ENCODE assay signal across 1 cellular context in the genomic region with DNA sequence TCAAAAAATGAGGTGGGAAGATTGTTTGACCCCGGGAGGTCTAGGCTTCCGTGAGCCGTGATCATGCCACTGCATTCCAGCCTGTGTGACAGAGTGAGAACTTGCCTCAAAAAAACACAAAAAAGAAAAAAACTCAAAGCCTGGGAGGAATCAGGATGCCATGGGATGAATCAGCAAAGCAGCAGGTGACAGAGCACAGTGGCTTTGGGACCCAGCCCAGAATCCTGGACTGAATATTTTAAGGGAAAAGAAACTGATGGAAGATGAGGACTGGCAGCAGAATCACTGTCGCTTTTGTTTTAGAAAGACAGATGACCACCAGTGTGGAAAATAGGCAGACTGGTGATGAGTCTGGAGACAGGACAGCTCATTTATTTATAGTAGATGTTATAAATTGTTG.
TF ChIP-seq lines count a peak whose summit lies in the region.

No MANE protein-coding gene starts in this region.

TF ChIP-seq in HepG2, 621 proteins besides CTCF, POLR2A, EP300 and RAD21:
- no peak for TF ChIP-seq ZNF142 (CRISPR knock-in tag; IDR thresholded peaks at IDR 0.05)
- TF ChIP-seq, protein P1, sequence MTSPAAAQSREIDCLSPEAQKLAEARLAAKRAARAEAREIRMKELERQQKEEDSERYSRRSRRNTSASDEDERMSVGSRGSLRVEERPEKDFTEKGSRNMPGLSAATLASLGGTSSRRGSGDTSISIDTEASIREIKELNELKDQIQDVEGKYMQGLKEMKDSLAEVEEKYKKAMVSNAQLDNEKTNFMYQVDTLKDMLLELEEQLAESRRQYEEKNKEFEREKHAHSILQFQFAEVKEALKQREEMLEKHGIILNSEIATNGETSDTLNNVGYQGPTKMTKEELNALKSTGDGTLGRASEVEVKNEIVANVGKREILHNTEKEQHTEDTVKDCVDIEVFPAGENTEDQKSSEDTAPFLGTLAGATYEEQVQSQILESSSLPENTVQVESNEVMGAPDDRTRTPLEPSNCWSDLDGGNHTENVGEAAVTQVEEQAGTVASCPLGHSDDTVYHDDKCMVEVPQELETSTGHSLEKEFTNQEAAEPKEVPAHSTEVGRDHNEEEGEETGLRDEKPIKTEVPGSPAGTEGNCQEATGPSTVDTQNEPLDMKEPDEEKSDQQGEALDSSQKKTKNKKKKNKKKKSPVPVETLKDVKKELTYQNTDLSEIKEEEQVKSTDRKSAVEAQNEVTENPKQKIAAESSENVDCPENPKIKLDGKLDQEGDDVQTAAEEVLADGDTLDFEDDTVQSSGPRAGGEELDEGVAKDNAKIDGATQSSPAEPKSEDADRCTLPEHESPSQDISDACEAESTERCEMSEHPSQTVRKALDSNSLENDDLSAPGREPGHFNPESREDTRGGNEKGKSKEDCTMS (CRISPR knock-in tag; conservative IDR thresholded peaks at IDR 0.05), result no peak
- no peak for TF ChIP-seq SMYD3 (CRISPR knock-in tag; IDR thresholded peaks at IDR 0.05)
- no peak for TF ChIP-seq ZFP36L1 (CRISPR knock-in tag; IDR thresholded peaks at IDR 0.05)
- no peak for TF ChIP-seq THAP8 (CRISPR knock-in tag; IDR thresholded peaks at IDR 0.05; ENCODE audit: borderline replicate concordance)
- TF ChIP-seq STAT5B (CRISPR knock-in tag; IDR thresholded peaks at IDR 0.05), result no peak
- TF ChIP-seq HOXA3 (CRISPR knock-in tag; IDR thresholded peaks at IDR 0.05), result no peak
- no peak for TF ChIP-seq ZNF740 (CRISPR knock-in tag; IDR thresholded peaks at IDR 0.05)
- TF ChIP-seq ZNF562 (CRISPR knock-in tag; IDR thresholded peaks at IDR 0.05; ENCODE audit: borderline replicate concordance), result no peak
- TF ChIP-seq ZNF878 (CRISPR knock-in tag; IDR thresholded peaks at IDR 0.05), result no peak
- no peak for TF ChIP-seq HDAC6 (IDR thresholded peaks at IDR 0.05; ENCODE audit: low read depth, low read length)
- TF ChIP-seq ZFP91 (CRISPR knock-in tag; IDR thresholded peaks at IDR 0.05; ENCODE audit: borderline replicate concordance), result no peak
- no peak for TF ChIP-seq ZNF891 (CRISPR knock-in tag; IDR thresholded peaks at IDR 0.05)
- no peak for TF ChIP-seq ZNF484 (CRISPR knock-in tag; IDR thresholded peaks at IDR 0.05; ENCODE audit: borderline replicate concordance, low read depth)
- TF ChIP-seq RNF219 (CRISPR knock-in tag; IDR thresholded peaks at IDR 0.05), result no peak
- TF ChIP-seq TRIM24 (CRISPR knock-in tag; IDR thresholded peaks at IDR 0.05), result no peak
- TF ChIP-seq SOX6 (IDR thresholded peaks at IDR 0.05), result no peak
- TF ChIP-seq SOX6 (CRISPR knock-in tag; IDR thresholded peaks at IDR 0.05), result no peak
